ENCODE assay signal across 23 cellular contexts in the genomic region with DNA sequence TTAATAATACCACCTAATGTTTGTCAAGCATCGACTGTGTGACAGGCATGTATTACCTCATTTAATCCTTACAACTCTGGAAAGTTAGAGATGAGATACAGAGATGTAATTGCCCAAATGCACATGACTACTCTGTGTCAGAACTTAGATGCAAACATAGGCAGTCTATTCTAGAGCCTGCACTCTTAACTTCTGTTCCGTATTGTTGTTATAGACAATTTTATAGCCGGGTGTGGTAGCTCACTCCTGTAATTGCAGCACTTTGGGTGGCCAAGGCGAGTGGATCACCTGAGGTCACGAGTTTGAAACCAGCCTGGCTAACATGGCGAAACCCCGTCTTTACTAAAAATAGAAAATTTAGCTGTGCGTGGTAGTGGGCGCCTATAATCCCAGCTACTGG. TPM values are rescaled to one million over a fixed set of nuclear protein-coding genes. Genes with fewer than 3 reads are reported as not detected.
"Had no signal": no experiment of that assay in that cellular context is flagged by ENCODE, and none has a peak within 500 bp of the region (broad histone marks: within the 10 kb centered on the region; RNA-seq: fewer than 3 reads in every experiment).

No MANE protein-coding gene starts in this region.

- H3K36me3 ChIP-seq: ovary, uterus had no signal

- H3K4me3 ChIP-seq: neural progenitor cell, ovary, psoas muscle, right lobe of liver, sigmoid colon, stomach, tibial artery, transverse colon, upper lobe of right lung, uterus had no signal

- ATAC-seq: natural killer cell; psoas muscle; right cardiac atrium; right lobe of liver; stimulated activated effector memory CD8-positive, alpha-beta T cell treated with anti-CD3 and anti-CD28 coated beads, Interleukin-12 subunit alpha, Interleukin-12 subunit beta, amount 100 ng/mL, for 72 hours; stimulated activated naive B cell treated with anti-CD40 and anti-IgM and Interleukin-4, amounts not matched to agents 10 μg/mL and 1 μg/mL and 100 μg/mL, for 72 hours; upper lobe of right lung had no signal

- H3K9me3 ChIP-seq: ovary, psoas muscle, right lobe of liver, sigmoid colon, stomach, tibial artery, transverse colon, upper lobe of right lung, uterus had no signal

- DNase-seq: natural killer cell; occipital lobe; ovary; posterior cingulate gyrus; psoas muscle; right cardiac atrium; right lobe of liver; sigmoid colon; small intestine; stimulated activated CD4-positive, alpha-beta T cell treated with anti-CD3 and anti-CD28 coated beads, Interleukin-15, amount 100 ng/mL, for 24 hours; stimulated activated CD4-positive, alpha-beta T cell treated with anti-CD3 and anti-CD28 coated beads, Interleukin-2, amount 100 ng/mL, for 24 hours; stimulated activated CD4-positive, alpha-beta T cell treated with anti-CD3 and anti-CD28 coated beads, Interleukin-2, amount 100 ng/mL, for 48 hours; stimulated activated CD4-positive, alpha-beta T cell treated with anti-CD3 and anti-CD28 coated beads, Interleukin-4, amount 100 ng/mL, for 24 hours; stimulated activated naive B cell treated with anti-CD40 and anti-IgM and Interleukin-4, amounts not matched to agents 10 μg/mL and 1 μg/mL and 100 μg/mL, for 72 hours; stimulated activated naive CD4-positive, alpha-beta T cell treated with Interleukin-2 at 50 U/mL for 16 hours; stomach; tibial artery; transverse colon; upper lobe of right lung; uterus had no signal

- FAIRE-seq: small intestine had no signal

- H3K4me1 ChIP-seq: neural progenitor cell, parathyroid adenoma, psoas muscle, right lobe of liver, sigmoid colon, stomach, tibial artery, transverse colon, upper lobe of right lung, uterus had no signal

RNA-seq across cellular contexts. Expression of gene SGK2, which starts 46.9 kb away (rescaled TPM):
- total RNA-seq: occipital lobe had no signal
